8 cellular contexts compared by ENCODE assay signal in the genomic region with DNA sequence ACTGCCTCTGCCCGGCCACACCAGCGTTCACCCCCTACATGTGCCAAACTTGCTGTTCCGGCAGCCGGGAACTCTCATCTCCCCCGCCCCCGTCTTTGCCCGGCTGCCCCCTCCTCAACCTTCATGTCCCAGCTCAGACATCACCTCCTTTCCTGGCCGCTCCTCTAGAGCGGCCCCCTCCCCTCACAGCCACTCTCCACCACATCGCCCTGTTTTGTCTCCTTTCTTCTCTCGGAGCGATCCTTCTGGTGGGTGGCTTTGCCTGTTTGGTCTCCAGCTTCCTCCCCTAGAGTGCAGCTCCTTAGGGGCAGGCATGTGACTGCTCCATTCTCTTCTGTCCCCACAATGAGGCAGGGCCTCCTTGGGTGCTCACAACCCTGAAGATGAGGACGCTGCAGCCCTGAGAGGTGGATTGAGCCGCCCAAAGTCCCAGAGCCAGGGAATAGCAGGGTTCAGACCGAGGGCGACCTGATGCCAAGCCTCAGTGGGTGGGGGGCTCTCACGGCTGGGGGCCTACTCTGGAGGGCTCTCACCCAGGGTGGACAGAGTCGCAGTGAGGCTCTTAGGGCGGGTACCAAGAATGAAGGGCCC. TPM values are rescaled to one million over a fixed set of nuclear protein-coding genes. Genes with fewer than 3 reads are reported as not detected.
DNase-seq lines count a peak whose midpoint lies in the region; ATAC-seq and TF ChIP-seq lines count a peak whose summit lies in the region.

No MANE protein-coding gene starts in this region.

- peak overlapping the region; percentile 87 to 99 (median 99) for H3K27ac Mint-ChIP-seq in IgD-negative memory B cell
- H3K27ac Mint-ChIP-seq in naive thymus-derived CD8-positive, alpha-beta T cell: peak overlapping the region; percentile 94 to 99 (median 97)

- H3K36me3 Mint-ChIP-seq in IgD-negative memory B cell: no peaks in the 10 kb centered on the region
- H3K36me3 Mint-ChIP-seq in naive thymus-derived CD8-positive, alpha-beta T cell: peaks cover 0 to 2% (median 0%) of the 10 kb centered on the region in 3 donors

- no peak for TF ChIP-seq CTCF in AG09309 (IDR thresholded peaks at IDR 0.05; ENCODE audit: control insufficient read depth, insufficient read depth, low read depth, low read length, missing control alignments)
- TF ChIP-seq CTCF in cardiac fibroblast (IDR thresholded peaks at IDR 0.05; ENCODE audit: low read depth, low read length): no peak

- peak overlapping the region; percentile 73 to 97 (median 88) for H3K4me3 Mint-ChIP-seq in IgD-negative memory B cell
- H3K4me3 Mint-ChIP-seq in naive thymus-derived CD8-positive, alpha-beta T cell: peak overlapping the region; percentile 78 to 93 (median 91)

- DNase-seq in AG09309 (ENCODE audit: low read depth) (no peak), cardiac fibroblast (ENCODE audit: low read depth in 2 of 2) (no peak), SK-N-DZ (ENCODE audit: low spot score) (no peak), SKM-1 treated with dmso at 0.1 percent for 144 hours (lab: John Stamatoyannopoulos, UW; ENCODE audit: unreplicated experiment) (no peak), NCI-H345 (lab: John Stamatoyannopoulos, UW) (no peak)
- no peak for DNase-seq in naive thymus-derived CD8-positive, alpha-beta T cell
- no peak for DNase-seq in NK-92 treated with Interleukin-12 subunit alpha and Interleukin-12 subunit beta, amount 100 ng/mL, for 24 hours (lab: John Stamatoyannopoulos, UW)

- no peaks in the 10 kb centered on the region for H3K9me3 Mint-ChIP-seq in IgD-negative memory B cell
- no peaks in the 10 kb centered on the region for H3K9me3 Mint-ChIP-seq in naive thymus-derived CD8-positive, alpha-beta T cell

- POLR2A ChIA-PET in naive thymus-derived CD8-positive, alpha-beta T cell (lab: Charles Lee): interaction anchor here (1.0 to 8.8 kb wide), 4 partner anchors 9 to 80 kb away, joined by 4 to 122 read pairs (median 52); partner anchors contain the start of gene ECE1

- no peak for ATAC-seq in naive thymus-derived CD8-positive, alpha-beta T cell

- H3K4me3 ChIP-seq in AG09309 (ENCODE audit: control insufficient read depth, low read depth, low read length): peak overlapping the region; percentile 35
- H3K4me3 ChIP-seq in cardiac fibroblast (replicated peaks in 1 of 2; ENCODE audit: low read depth in 2 of 2, low read length in 2 of 2): peak overlapping the region; percentile 12 to 42

- H3K27me3 Mint-ChIP-seq in IgD-negative memory B cell: peaks cover 5% of the 10 kb centered on the region
- no peaks in the 10 kb centered on the region for H3K27me3 Mint-ChIP-seq in naive thymus-derived CD8-positive, alpha-beta T cell

- peaks cover 51 to 63% (median 61%) of the 10 kb centered on the region in 3 donors for H3K4me1 Mint-ChIP-seq in IgD-negative memory B cell
- H3K4me1 Mint-ChIP-seq in naive thymus-derived CD8-positive, alpha-beta T cell: peaks cover 36 to 94% (median 88%) of the 10 kb centered on the region in 4 donors

RNA-seq across cellular contexts. Expression of gene ECE1, which starts 44.9 kb away (rescaled TPM):
- polyA plus RNA-seq in IgD-negative memory B cell: 58.6 TPM
- 10 to 100 TPM; 51.7 to 53.6 TPM for total RNA-seq in naive thymus-derived CD8-positive, alpha-beta T cell
- 10 to 100 TPM in 2 of 3 donors, 1 to 10 TPM in 1; 9.1 to 37.3 (median 20.5) TPM for polyA plus RNA-seq in naive thymus-derived CD8-positive, alpha-beta T cell
- 17.4 and 17.5 TPM in 2 replicates for polyA plus RNA-seq in SK-N-DZ (2014; cell fraction: cytosol; rRNA removed)
- polyA plus RNA-seq in SK-N-DZ (2014; cell fraction: nucleus; rRNA removed): 6.6 and 9.1 TPM in 2 replicates
